8 cellular contexts compared by ENCODE assay signal in genomic region chr20:62517168-62517567, GRCh38. TPM values are rescaled to one million over a fixed set of nuclear protein-coding genes. Genes with fewer than 3 reads are reported as not detected.
"Had no signal": no experiment of that assay in that cellular context is flagged by ENCODE, and none has a peak within 500 bp of the region (broad histone marks: within the 10 kb centered on the region; RNA-seq: fewer than 3 reads in every experiment).

No MANE protein-coding gene starts in this region.

- H3K4me3 ChIP-seq: GM23338 had no signal

- H2AFZ ChIP-seq: GM23338 had no signal

- H3K27ac ChIP-seq: HL-60 had no signal

- DNase-seq: H9, HCEC 1CT, HFFc6, KBM-7 had no signal

- H3K4me2 ChIP-seq: GM23338 had no signal

RNA-seq across cellular contexts. Expression of gene GATA5, which starts 41.4 kb away (rescaled TPM):
- total RNA-seq: HFFc6, HT1080 had no signal
- polyA plus RNA-seq: IgD-negative memory B cell had no signal
